In the genomic region with DNA sequence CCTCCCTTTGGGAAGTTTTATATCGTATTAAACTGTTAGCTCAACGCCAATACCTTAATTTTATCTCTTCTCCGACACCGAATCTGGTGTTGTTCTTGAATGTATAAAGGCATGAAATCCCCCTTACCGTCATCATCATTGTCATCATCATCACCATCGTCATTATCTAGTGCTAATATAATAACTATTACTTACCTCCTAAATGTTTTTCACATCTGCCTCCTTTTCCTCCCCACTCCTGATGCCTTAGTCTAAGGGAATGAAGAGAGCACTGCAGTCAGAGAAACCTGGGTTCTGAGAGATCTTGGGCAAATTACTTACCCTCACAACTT, we compare ENCODE assay signal across 8 cellular contexts. TPM values are rescaled to one million over a fixed set of nuclear protein-coding genes. Genes with fewer than 3 reads are reported as not detected.
DNase-seq lines count a peak whose midpoint lies in the region; ATAC-seq, FAIRE-seq and TF ChIP-seq lines count a peak whose summit lies in the region.

No MANE protein-coding gene starts in this region.

- CTCF ChIA-PET in activated CD4-positive, alpha-beta T cell treated with anti-CD3 and anti-CD28 coated beads for 36 hours (lab: Charles Lee): no interaction called here

- TF ChIP-seq POLR2A in gastroesophageal sphincter (IDR thresholded peaks at IDR 0.05) (no peak), spleen (IDR thresholded peaks at IDR 0.05) (no peak)

- ATAC-seq in activated CD4-positive, alpha-beta T cell treated with anti-CD3 and anti-CD28 coated beads for 36 hours: no peak
- ATAC-seq in RWPE2 (ENCODE audit: low read depth): no peak
- peak; percentile 6 for ATAC-seq in gastroesophageal sphincter

- H3K27me3 ChIP-seq in RWPE2 (ENCODE audit: insufficient read depth, poor library complexity, severe bottlenecking) (no peaks in the 10 kb centered on the region), gastroesophageal sphincter (no peaks in the 10 kb centered on the region), spleen (replicated peaks in 1 of 7) (no peaks in the 10 kb centered on the region)

- H3K4me1 ChIP-seq in RWPE2 (ENCODE audit: insufficient read depth, poor library complexity, severe bottlenecking) (peaks cover 25% of the 10 kb centered on the region), gastroesophageal sphincter (peaks cover 4 to 45% (median 26%) of the 10 kb centered on the region in 3 donors), spleen (peaks cover 29 to 49% (median 46%) of the 10 kb centered on the region in 6 donors)

- peaks cover 31% of the 10 kb centered on the region for H3K36me3 Mint-ChIP-seq in activated CD4-positive, alpha-beta T cell treated with anti-CD3 and anti-CD28 coated beads for 36 hours (ENCODE audit: low read depth)

- POLR2A ChIA-PET in activated CD4-positive, alpha-beta T cell treated with anti-CD3 and anti-CD28 coated beads for 36 hours (lab: Charles Lee): no interaction called here

- intact Hi-C loops in activated CD4-positive, alpha-beta T cell treated with anti-CD3 and anti-CD28 coated beads for 36 hours (cut with DNase I, micrococcal nuclease): loop anchor here (1.0 to 10.0 kb wide), 14 partner anchors 28 to 1527 kb away; a partner anchor contains a TSS
- intact Hi-C loops in spleen (cut with DNase I; ENCODE audit: low total_unique reads): no loop called here

- peaks cover 37% of the 10 kb centered on the region for H3K4me1 Mint-ChIP-seq in activated CD4-positive, alpha-beta T cell treated with anti-CD3 and anti-CD28 coated beads for 36 hours

- peak overlapping the region; percentile 56 for H3K4me3 Mint-ChIP-seq in activated CD4-positive, alpha-beta T cell treated with anti-CD3 and anti-CD28 coated beads for 36 hours

- H3K27ac ChIP-seq in RWPE2 (ENCODE audit: poor library complexity, severe bottlenecking): no peak overlapping the region
- H3K27ac ChIP-seq in gastroesophageal sphincter: peak overlapping the region; percentile 12 to 92 (median 85)
- peak overlapping the region in 7 of 8 donors; percentile 3 to 95 (median 86) for H3K27ac ChIP-seq in spleen

- FAIRE-seq in urothelium cell line (lab: Jason Lieb, UNC): no peak

- no peak for TF ChIP-seq EP300 in gastroesophageal sphincter (IDR thresholded peaks at IDR 0.05)

- no peaks in the 10 kb centered on the region for H3K27me3 Mint-ChIP-seq in activated CD4-positive, alpha-beta T cell treated with anti-CD3 and anti-CD28 coated beads for 36 hours

- WGBS in gastroesophageal sphincter (ENCODE audit: low coverage in 1 of 2), 2 donors: 0 to 8% methylated on average over 5 to 6 of the region's 6 CpGs
- 1 to 13% (median 2%) methylated on average over 6 of the region's 6 CpGs for WGBS in spleen, 5 donors

- peak overlapping the region; percentile 25 for H3K4me3 ChIP-seq in RWPE2 (ENCODE audit: severe bottlenecking)
- peak overlapping the region; percentile 97 to 100 for H3K4me3 ChIP-seq in gastroesophageal sphincter
- H3K4me3 ChIP-seq in spleen: peak overlapping the region; percentile 8 to 100 (median 62)

- peaks cover 31% of the 10 kb centered on the region for H3K36me3 ChIP-seq in RWPE2 (ENCODE audit: low read depth)
- H3K36me3 ChIP-seq in gastroesophageal sphincter: peaks cover 0 to 14% of the 10 kb centered on the region in 2 donors
- peaks cover 0 to 30% (median 8%) of the 10 kb centered on the region in 6 donors for H3K36me3 ChIP-seq in spleen

- TF ChIP-seq CTCF in RWPE2 (IDR thresholded peaks at IDR 0.05; ENCODE audit: poor library complexity, severe bottlenecking) (no peak), gastroesophageal sphincter (IDR thresholded peaks at IDR 0.05) (no peak), spleen (IDR thresholded peaks at IDR 0.05 in 8 of 11, conservative IDR thresholded peaks at IDR 0.05 in 3 of 11) (no peak)

- peak overlapping the region; percentile 73 for H3K27ac Mint-ChIP-seq in activated CD4-positive, alpha-beta T cell treated with anti-CD3 and anti-CD28 coated beads for 36 hours

- H3K9me3 ChIP-seq in RWPE2 (ENCODE audit: severe bottlenecking): no peaks in the 10 kb centered on the region
- H3K9me3 ChIP-seq in gastroesophageal sphincter: no peaks in the 10 kb centered on the region
- H3K9me3 ChIP-seq in spleen: no peaks in the 10 kb centered on the region

- H3K9me3 Mint-ChIP-seq in activated CD4-positive, alpha-beta T cell treated with anti-CD3 and anti-CD28 coated beads for 36 hours (ENCODE audit: low read depth): no peaks in the 10 kb centered on the region

- no peak for DNase-seq in activated CD4-positive, alpha-beta T cell treated with anti-CD3 and anti-CD28 coated beads for 36 hours
- DNase-seq in activated CD4-positive, alpha-beta T cell treated with anti-CD3 and anti-CD28 coated beads, Interleukin-2, amount 50 U/mL, for 1 hour: no peak
- no peak for DNase-seq in RWPE2 (ENCODE audit: low spot score)
- no peak for DNase-seq in spleen
- DNase-seq in C1 segment of cervical spinal cord (lab: John Stamatoyannopoulos, UW): no peak
- DNase-seq in urothelium cell line (ENCODE audit: low spot score): no peak
- no peak for DNase-seq in NOMO-1 treated with DMSO at 0.1 percent for 48 hours (lab: John Stamatoyannopoulos, UW; ENCODE audit: unreplicated experiment)

RNA-seq across cellular contexts. Expression of a gene that starts 0.7 kb away (rescaled TPM):
- total RNA-seq in activated CD4-positive, alpha-beta T cell treated with anti-CD3 and anti-CD28 coated beads for 36 hours: 10 to 100 TPM; 12.0 to 14.7 TPM
- total RNA-seq in gastroesophageal sphincter: 1 to 10 TPM; 6.2 to 8.9 (median 7.0) TPM
- 10 to 100 TPM; 11.1 to 15.0 (median 13.0) TPM for total RNA-seq in spleen
- 1 to 10 TPM; 4.5 to 8.7 (median 5.6) TPM for polyA plus RNA-seq in spleen

RNA-seq across cellular contexts. Expression of a gene that starts 28.1 kb away (rescaled TPM):
- 10 to 100 TPM; 25.1 to 26.3 TPM for total RNA-seq in activated CD4-positive, alpha-beta T cell treated with anti-CD3 and anti-CD28 coated beads for 36 hours
- total RNA-seq in gastroesophageal sphincter: 10 to 100 TPM; 13.6 to 26.8 (median 20.9) TPM
- 100 to 1,000 TPM in 3 of 7 donors, 10 to 100 TPM in 4; 68.4 to 169 (median 78.7) TPM for total RNA-seq in spleen
- polyA plus RNA-seq in spleen: 100 to 1,000 TPM in 1 of 3 donors, 10 to 100 TPM in 2; 51.5 to 107 (median 87.7) TPM

RNA-seq across cellular contexts. Expression of a gene that starts 43.2 kb away (rescaled TPM):
- total RNA-seq in activated CD4-positive, alpha-beta T cell treated with anti-CD3 and anti-CD28 coated beads for 36 hours: 1 to 10 TPM; 7.5 to 9.5 TPM
- total RNA-seq in gastroesophageal sphincter (1 to 10 TPM; 3.5 to 7.5 (median 6.4) TPM), spleen (10 to 100 TPM; 11.4 to 21.4 (median 18.9) TPM)
- 10 to 100 TPM; 15.6 to 21.0 (median 18.9) TPM for polyA plus RNA-seq in spleen

RNA-seq across cellular contexts. Expression of a gene that starts 43.3 kb away (rescaled TPM):
- under 1 TPM in 1 of 2 experiments, not detected in 1; 0.09 TPM for total RNA-seq in activated CD4-positive, alpha-beta T cell treated with anti-CD3 and anti-CD28 coated beads for 36 hours
- 1 to 10 TPM; 1.9 to 9.0 (median 2.5) TPM for total RNA-seq in gastroesophageal sphincter
- total RNA-seq in spleen: 1 to 10 TPM in 2 of 7 donors, under 1 TPM in 5; 0.19 to 4.8 (median 0.91) TPM
- under 1 TPM; 0.13 to 0.70 (median 0.36) TPM for polyA plus RNA-seq in spleen

Comparison
In these comparisons a context has a peak if more than half of its experiments do, and no peak if none do; other contexts are left out.
1. H3K4me3 ChIP-seq: peak in every context shown above with its lines; median percentile 98 in gastroesophageal sphincter; 62 in spleen; 25 in RWPE2.